8 cellular contexts compared by ENCODE assay signal in the genomic region with DNA sequence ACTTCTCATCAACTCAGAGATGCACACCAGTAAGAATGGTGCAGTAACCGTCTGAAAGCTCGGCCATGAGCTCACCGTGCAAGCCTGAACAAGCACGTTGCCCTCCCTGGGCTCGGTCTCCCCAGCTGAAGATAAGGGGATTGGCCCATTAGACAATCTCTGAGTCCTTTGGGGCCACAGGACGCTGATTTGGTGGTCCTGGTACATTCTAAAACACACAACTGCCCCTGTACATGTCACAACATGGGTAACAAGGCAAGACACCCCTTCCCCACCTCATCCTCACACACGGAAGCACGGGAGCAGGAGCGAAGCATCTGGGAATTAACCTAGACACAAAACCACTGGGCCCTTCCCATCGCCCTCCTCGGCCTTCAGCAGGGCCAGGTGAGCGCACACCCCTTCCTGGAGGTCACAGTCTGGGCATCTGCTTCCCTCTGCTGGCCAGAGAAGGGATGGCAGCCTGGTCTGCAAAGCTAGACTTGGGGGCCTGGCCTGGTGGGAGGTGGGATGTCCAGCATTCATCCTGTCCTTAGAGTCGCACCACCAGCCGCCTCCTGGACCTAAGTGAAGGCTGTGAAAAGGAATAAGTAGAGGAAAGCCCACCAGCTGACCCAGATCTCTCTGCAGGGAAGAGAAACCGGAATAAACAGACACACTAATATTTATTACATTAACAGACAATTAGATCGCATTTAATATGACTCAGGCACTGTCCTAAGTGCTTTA. TPM values are rescaled to one million over a fixed set of nuclear protein-coding genes. Genes with fewer than 3 reads are reported as not detected.
DNase-seq lines count a peak whose midpoint lies in the region; FAIRE-seq and TF ChIP-seq lines count a peak whose summit lies in the region.

No MANE protein-coding gene starts in this region.

- no peak overlapping the region for H3K4me3 ChIP-seq in Peyer's patch
- no peak overlapping the region for H3K4me3 ChIP-seq in trophoblast cell (ENCODE audit: low read depth, low read length)
- no peak overlapping the region for H3K4me3 ChIP-seq in uterus

- no peaks in the 10 kb centered on the region for H3K79me1 ChIP-seq in trophoblast cell (ENCODE audit: low read length)

- no peak overlapping the region for H3K27ac ChIP-seq in Peyer's patch
- H3K27ac ChIP-seq in trophoblast cell (ENCODE audit: low read depth, low read length): no peak overlapping the region
- H3K27ac ChIP-seq in uterus: no peak overlapping the region

- no CpG with 5 or more reads among the region's 16 CpGs for WGBS in trophoblast cell (ENCODE audit: extremely low coverage, insufficient coverage, insufficient read length)

- peak; percentile 78 to 94 (median 84) for TF ChIP-seq CTCF in Peyer's patch (IDR thresholded peaks at IDR 0.05)
- TF ChIP-seq CTCF in uterus (IDR thresholded peaks at IDR 0.05): peak; percentile 65 to 91 (median 84)

- H2AK5ac ChIP-seq in trophoblast cell (ENCODE audit: low read length): no peak overlapping the region

- no peak overlapping the region for H3K9ac ChIP-seq in trophoblast cell (ENCODE audit: low read length)

- no peaks in the 10 kb centered on the region for H3K36me3 ChIP-seq in Peyer's patch
- H3K36me3 ChIP-seq in trophoblast cell (ENCODE audit: control insufficient read depth in 1 of 2, insufficient read depth in 2 of 2, low read length in 2 of 2): no peaks in the 10 kb centered on the region
- no peaks in the 10 kb centered on the region for H3K36me3 ChIP-seq in uterus

- peak; percentile 78 for FAIRE-seq in GM12891 (lab: Jason Lieb, UNC)

- H3K4me2 ChIP-seq in trophoblast cell (ENCODE audit: low read length): no peak overlapping the region

- no peak overlapping the region for H2BK5ac ChIP-seq in trophoblast cell (ENCODE audit: low read depth, low read length, poor library complexity)

- H3K27me3 ChIP-seq in Peyer's patch (no peaks in the 10 kb centered on the region), trophoblast cell (ENCODE audit: insufficient read depth, low read length) (peaks cover 3% of the 10 kb centered on the region), uterus (peaks cover 0 to 6% of the 10 kb centered on the region in 2 donors)

- peak; percentile 84 for DNase-seq in 8988T
- DNase-seq in GM12891 (ENCODE audit: insufficient read length, low spot score): peak; percentile 68
- peak; percentile 71 for DNase-seq in HPDE6-E6E7 (ENCODE audit: extremely low spot score)
- peak; percentile 82 to 92 (median 82) for DNase-seq in Peyer's patch
- peak; percentile 59 to 67 for DNase-seq in activated T-helper 1 cell treated with anti-CD3 and anti-CD28 coated beads, Interleukin-2, amount 50 U/mL, for 16 hours (ENCODE audit: low read depth in 1 of 2, low spot score in 1 of 2)
- peak; percentile 79 for DNase-seq in glomerular visceral epithelial cell (ENCODE audit: extremely low spot score)
- DNase-seq in trophoblast cell: peak; percentile 65 to 90
- DNase-seq in uterus: peak; percentile 61 to 81

- no peak overlapping the region for H4K12ac ChIP-seq in trophoblast cell (ENCODE audit: low read depth, low read length)

- H3K18ac ChIP-seq in trophoblast cell (ENCODE audit: low read length): no peak overlapping the region

- H3K23ac ChIP-seq in trophoblast cell (ENCODE audit: low read length): no peak overlapping the region

- intact Hi-C loops in uterus (cut with DNase I; ENCODE audit: low total_unique reads): no loop called here

- no peak overlapping the region for H3K4ac ChIP-seq in trophoblast cell (ENCODE audit: low read depth, low read length)

- no peaks in the 10 kb centered on the region for H3K4me1 ChIP-seq in Peyer's patch
- peaks cover 3% of the 10 kb centered on the region in 2 experiments for H3K4me1 ChIP-seq in trophoblast cell (ENCODE audit: control insufficient read depth in 1 of 2, insufficient read depth in 2 of 2, low read length in 2 of 2)
- H3K4me1 ChIP-seq in uterus: no peaks in the 10 kb centered on the region

- no peak overlapping the region for H2BK12ac ChIP-seq in trophoblast cell (ENCODE audit: low read length)

- H3K79me2 ChIP-seq in trophoblast cell (ENCODE audit: control insufficient read depth, insufficient read depth, low read length, poor library complexity): no peaks in the 10 kb centered on the region

- no peak overlapping the region for H3K14ac ChIP-seq in trophoblast cell (ENCODE audit: low read length)

- no peak overlapping the region for H4K8ac ChIP-seq in trophoblast cell (ENCODE audit: low read depth, low read length)

- TF ChIP-seq POLR2A in GM12891 (IDR thresholded peaks at IDR 0.05; ENCODE audit: low read depth, low read length): no peak
- TF ChIP-seq POLR2A in Peyer's patch (IDR thresholded peaks at IDR 0.05): no peak
- no peak for TF ChIP-seq POLR2A in uterus (IDR thresholded peaks at IDR 0.05)

- H3K9me3 ChIP-seq in Peyer's patch (no peaks in the 10 kb centered on the region), trophoblast cell (ENCODE audit: insufficient read depth, low read depth, low read length) (no peaks in the 10 kb centered on the region), uterus (no peaks in the 10 kb centered on the region)

- H4K91ac ChIP-seq in trophoblast cell (ENCODE audit: low read depth, low read length): no peak overlapping the region

- no peak overlapping the region for H2BK120ac ChIP-seq in trophoblast cell (ENCODE audit: insufficient read depth, low read length, poor library complexity)

- H2AFZ ChIP-seq in trophoblast cell (ENCODE audit: insufficient read depth, low read length, poor library complexity): no peak overlapping the region

TF ChIP-seq in GM12891, 5 proteins besides CTCF, POLR2A, EP300 and RAD21:
- no peak for TF ChIP-seq PAX5 (IDR thresholded peaks at IDR 0.05; ENCODE audit: insufficient read depth, low read length, severe bottlenecking)
- TF ChIP-seq TAF1 (IDR thresholded peaks at IDR 0.05; ENCODE audit: low read depth, low read length): no peak
- TF ChIP-seq POLR2AphosphoS5 (IDR thresholded peaks at IDR 0.05; ENCODE audit: low read depth, low read length): no peak
- no peak for TF ChIP-seq SPI1 (IDR thresholded peaks at IDR 0.05; ENCODE audit: low read depth, low read length)
- no peak for TF ChIP-seq POU2F2 (IDR thresholded peaks at IDR 0.05; ENCODE audit: low read depth, low read length)

RNA-seq across cellular contexts. Expression of gene SMUG1, which starts 18.9 kb away (rescaled TPM):
- 29.2 TPM for polyA plus RNA-seq in GM12891 (2012; ENCODE audit: low read depth, missing spikeins)
- total RNA-seq in Peyer's patch (10 to 100 TPM; 37.7 to 86.6 (median 54.2) TPM), uterus (10 to 100 TPM in 3 of 4 donors, 1 to 10 TPM in 1; 8.2 to 39.7 (median 19.2) TPM)
- polyA plus RNA-seq in trophoblast cell (2013): 19.5 and 20.5 TPM in 2 replicates
